In the genomic region with DNA sequence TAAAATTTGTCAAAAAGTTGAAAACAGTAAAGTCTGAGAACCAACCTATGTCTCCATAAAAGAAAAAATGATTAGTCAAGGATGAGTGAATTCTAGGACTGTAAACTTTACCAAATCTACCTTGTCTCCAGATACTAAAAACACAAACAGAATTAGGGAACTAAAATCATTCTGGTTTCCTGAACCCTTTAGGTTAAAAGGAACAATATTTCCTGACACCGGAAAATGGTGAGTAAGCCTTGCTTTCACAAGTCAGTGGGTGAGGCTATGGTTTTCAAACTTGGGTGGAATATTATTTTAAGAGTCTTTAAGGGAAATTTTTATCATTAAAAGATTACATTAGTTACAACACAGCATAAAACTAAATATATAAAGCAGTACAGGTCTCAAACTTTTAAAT, we compare ENCODE assay signal across 1 cellular context.
TF ChIP-seq lines count a peak whose summit lies in the region.

No MANE protein-coding gene starts in this region.

TF ChIP-seq in K562, 482 proteins besides CTCF, POLR2A, EP300 and RAD21:
- TF ChIP-seq FOSL1 (tag; conservative IDR thresholded peaks at IDR 0.05) (peak; percentile 16; the same call in 1 of the 2 replicates), KDM2B (CRISPR knock-in tag; IDR thresholded peaks at IDR 0.05) (no peak), HNRNPK (IDR thresholded peaks at IDR 0.05; ENCODE audit: low read depth, low read length, poor library complexity, severe bottlenecking) (no peak)
